In the genomic region with DNA sequence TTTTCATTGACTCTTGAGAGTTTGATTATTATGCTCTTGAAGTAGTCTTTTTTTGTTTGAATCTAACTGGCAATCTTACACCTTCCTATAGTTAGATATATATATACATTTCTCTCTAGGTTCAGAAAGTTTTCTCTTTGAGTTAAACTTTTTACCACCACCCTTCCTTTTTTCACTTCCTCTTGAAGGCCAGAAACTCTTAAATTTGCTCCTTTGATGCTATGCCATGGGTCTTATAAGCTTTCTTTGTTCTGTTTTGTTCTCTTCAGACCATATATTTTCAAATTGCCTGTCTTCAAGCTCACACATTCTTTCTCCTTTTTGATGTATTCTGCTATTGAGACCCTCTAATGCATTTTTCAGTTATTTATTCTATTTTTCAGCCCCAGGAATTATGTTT, we compare ENCODE assay signal across 10 cellular contexts.
"Had no signal": no experiment of that assay in that cellular context is flagged by ENCODE, and none has a peak within 500 bp of the region (broad histone marks: within the 10 kb centered on the region; RNA-seq: fewer than 3 reads in every experiment).

No MANE protein-coding gene starts in this region.

- DNase-seq: GM23248, H9, HCEC 1CT, IMR-90, KG1 had no signal

- ATAC-seq: HepG2, K562 had no signal

- H3K9ac ChIP-seq: GM23248 had no signal

- H2AFZ ChIP-seq: GM23248 had no signal

- FAIRE-seq: H1, H54, HepG2, K562 had no signal

- H3K4me3 Mint-ChIP-seq: H9 had no signal

- H3K4me3 ChIP-seq: GM23248, K562 had no signal

- H3K27ac ChIP-seq: GM23248, HL-60 had no signal
